ENCODE assay signal across 13 cellular contexts in genomic region chr6:157029980-157030690, GRCh38.
A peak's percentile ranks its signal among the peaks of the same experiment; 100 is the strongest.
DNase-seq lines count a peak whose midpoint lies in the region; ATAC-seq, FAIRE-seq and TF ChIP-seq lines count a peak whose summit lies in the region.
"Had no signal": no experiment of that assay in that cellular context is flagged by ENCODE, and none has a peak within 500 bp of the region (broad histone marks: within the 10 kb centered on the region; RNA-seq: fewer than 3 reads in every experiment).

No MANE protein-coding gene starts in this region.

- SMC1A ChIA-PET in GM12878 (lab: Charles Lee; ENCODE audit: uncharacterized antibody, unreplicated experiment), result interaction anchor here (0.5 to 1.8 kb wide), 5 partner anchors 10 to 1857 kb away, joined by 3 to 6 read pairs (median 3); no protein-coding TSS in a partner anchor

- no TSS peak for BruUV-seq in GM12878 (replicated peaks; lab: Mats Ljungman, UMichigan)

- peaks cover 69% of the 10 kb centered on the region for H3K79me2 ChIP-seq in GM12878 (ENCODE audit: control insufficient read depth, insufficient read depth, low read length)

- TF ChIP-seq RAD21 in GM12878 (IDR thresholded peaks at IDR 0.05; ENCODE audit: insufficient read depth, low read depth, low read length), result no peak

- RAD21 ChIA-PET in GM12878 (lab: Charles Lee; ENCODE audit: unreplicated experiment), result no interaction called here

- H4K20me1 ChIP-seq in GM12878 (ENCODE audit: control insufficient read depth, insufficient read depth), result 0 out of 2 replicates have a peak, but pooled peaks cover 3% of the 10 kb centered on the region

- no peaks in the 10 kb centered on the region for H3K27me3 ChIP-seq in GM12878 (replicated peaks in 1 of 2; ENCODE audit: control insufficient read depth in 2 of 2, insufficient read depth in 2 of 2, low read length in 1 of 2)
- H3K27me3 ChIP-seq in uterus, result no peaks in the 10 kb centered on the region
- H3K27me3 ChIP-seq: SJSA1 had no signal

- POLR2A ChIA-PET in GM12878 (lab: Charles Lee), result interaction anchor here (1.4 kb wide), 1 partner anchor 9 kb away, joined by 5 read pairs; no protein-coding TSS in a partner anchor

- in situ Hi-C loops in GM12878 (cut with MboI), result no loop called here

- ATAC-seq in GM19463 (IDR thresholded peaks at IDR 0.05; ENCODE audit: unreplicated experiment) (peak; percentile 82), HG03097 (IDR thresholded peaks at IDR 0.05; ENCODE audit: low FRiP score, unreplicated experiment) (peak; percentile 64), GM12878 (peak; percentile 61)
- ATAC-seq: activated naive CD8-positive, alpha-beta T cell treated with anti-CD3 and anti-CD28 coated beads, Interleukin-2, amount 50 U/mL, for 24 hours; sciatic nerve had no signal

- H3K36me3 ChIP-seq in GM12878 (ENCODE audit: control insufficient read depth in 2 of 2, insufficient read depth in 2 of 2, low read length in 1 of 2), result peaks cover 0 to 5% of the 10 kb centered on the region in 2 experiments; a peak in 1 of 4 replicates
- no peaks in the 10 kb centered on the region for H3K36me3 ChIP-seq in uterus
- H3K36me3 ChIP-seq: SJSA1 had no signal

- H3K4me3 ChIP-seq in GM12878 (no peak overlapping the region), uterus (no peak overlapping the region)
- H3K4me3 ChIP-seq: SJSA1 had no signal

- H2AFZ ChIP-seq in GM12878 (ENCODE audit: control insufficient read depth, low read depth, low read length), result no peak overlapping the region

- no peak for TF ChIP-seq CTCF in GM12878 (IDR thresholded peaks at IDR 0.05 in 2 of 3, conservative IDR thresholded peaks at IDR 0.05 in 1 of 3; ENCODE audit: control insufficient read depth in 2 of 3, extremely low read depth in 1 of 3, insufficient read depth in 1 of 3, low read depth in 3 of 3, low read length in 3 of 3)
- no peak for TF ChIP-seq CTCF in uterus (IDR thresholded peaks at IDR 0.05)

- H3K27ac ChIP-seq in GM12878 (ENCODE audit: control insufficient read depth, insufficient read depth), result no peak overlapping the region
- no peak overlapping the region for H3K27ac ChIP-seq in uterus
- H3K27ac ChIP-seq: SJSA1 had no signal

- CTCF ChIA-PET in GM12878 (lab: Yijun Ruan, JAX), result interaction anchor here (1.1 kb wide), 2 partner anchors 10 to 16 kb away, joined by 3 read pairs; no protein-coding TSS in a partner anchor

- no peak overlapping the region for H3K4me2 ChIP-seq in GM12878 (ENCODE audit: control insufficient read depth, insufficient read depth)

- intact Hi-C loops in GM12878 (cut with micrococcal nuclease; ENCODE audit: unreplicated experiment), result loop anchor here (10.0 kb wide), 3 partner anchors 155 to 335 kb away; no protein-coding TSS in a partner anchor
- intact Hi-C loops in uterus (cut with DNase I; ENCODE audit: low total_unique reads), result no loop called here

- FAIRE-seq in GM18507 (lab: Jason Lieb, UNC) (peak; percentile 78), GM12878 (lab: Jason Lieb, UNC) (no peak)

- H3K4me1 ChIP-seq in GM12878 (ENCODE audit: control insufficient read depth, insufficient read depth, low read length) (peaks cover 7% of the 10 kb centered on the region), uterus (peaks cover 0 to 9% of the 10 kb centered on the region in 2 donors)

- no peak for TF ChIP-seq EP300 in GM12878 (IDR thresholded peaks at IDR 0.05; ENCODE audit: borderline replicate concordance in 1 of 2, control insufficient read depth in 1 of 2, low read depth in 2 of 2, low read length in 2 of 2)

- DNase-seq in GM18507 (ENCODE audit: extremely low spot score, insufficient read length, low read depth) (no peak), GM12878 (ENCODE audit: low read depth, low spot score) (no peak), uterus (no peak), cerebellar nuclear complex (lab: John Stamatoyannopoulos, UW) (no peak), SKM-1 treated with dmso at 0.1 percent for 144 hours (lab: John Stamatoyannopoulos, UW; ENCODE audit: unreplicated experiment) (no peak), A172 (ENCODE audit: low spot score) (no peak)
- DNase-seq: activated CD4-positive, alpha-beta T cell treated with anti-CD3 and anti-CD28 coated beads for 4 hours; activated naive CD8-positive, alpha-beta T cell treated with anti-CD3 and anti-CD28 coated beads, Interleukin-2, amount 50 U/mL, for 24 hours; NCI-H524 had no signal

- no peak for TF ChIP-seq POLR2A in GM12878 (IDR thresholded peaks at IDR 0.05; ENCODE audit: low read depth, low read length)
- no peak for TF ChIP-seq POLR2A in uterus (IDR thresholded peaks at IDR 0.05)

- WGBS in GM12878 (ENCODE audit: insufficient coverage, insufficient replicate concordance, low lambda C conversion rate, missing lambda C conversion rate), result 94% methylated on average over 4 of the region's 4 CpGs

- no peak overlapping the region for H3K9ac ChIP-seq in GM12878 (ENCODE audit: control insufficient read depth, insufficient read depth, low read length)

- H3K9me3 ChIP-seq in GM12878 (replicated peaks; ENCODE audit: control insufficient read depth, insufficient read depth, low read length) (peaks cover 5% of the 10 kb centered on the region), uterus (no peaks in the 10 kb centered on the region)

TF ChIP-seq in GM12878, 131 proteins besides CTCF, POLR2A, EP300 and RAD21:
- TF ChIP-seq ZNF622 (IDR thresholded peaks at IDR 0.05) (no peak), RUNX3 (IDR thresholded peaks at IDR 0.05; ENCODE audit: low read length) (0 out of 2 replicates have a peak, but pooled peaks have one; percentile 18), STAT1 (conservative IDR thresholded peaks at IDR 0.05) (no peak), TCF7 (IDR thresholded peaks at IDR 0.05; ENCODE audit: borderline replicate concordance) (no peak), PRDM15 (CRISPR knock-in tag; IDR thresholded peaks at IDR 0.05) (no peak), YBX1 (IDR thresholded peaks at IDR 0.05) (no peak), MXI1 (IDR thresholded peaks at IDR 0.05; ENCODE audit: low read depth, low read length) (no peak), TCF3 (IDR thresholded peaks at IDR 0.05; ENCODE audit: borderline replicate concordance, insufficient read depth, low read depth, low read length) (peak; percentile 19; the same call in 1 of the 2 replicates), CREB1 (IDR thresholded peaks at IDR 0.05; ENCODE audit: low read depth) (no peak), NBN (IDR thresholded peaks at IDR 0.05) (no peak), JUNB (IDR thresholded peaks at IDR 0.05) (peak; percentile 64; the same call in 1 of the 2 replicates), USF2 (IDR thresholded peaks at IDR 0.05; ENCODE audit: borderline replicate concordance, low read depth, low read length) (no peak), NFYA (IDR thresholded peaks at IDR 0.05; ENCODE audit: borderline replicate concordance, low read depth, low read length) (no peak), IRF4 (IDR thresholded peaks at IDR 0.05; ENCODE audit: low read depth, low read length) (no peak), NFIC (IDR thresholded peaks at IDR 0.05; ENCODE audit: low read depth, low read length) (0 out of 2 replicates have a peak, but pooled peaks have one; percentile 17), SRF (IDR thresholded peaks at IDR 0.05; ENCODE audit: low read depth in 2 of 2, low read length in 2 of 2) (no peak)
TF ChIP-seq in GM12878: peak in this region for 4.
